In genomic region chrX:38845426-38845825, GRCh38 we compare ENCODE assay signal across 20 cellular contexts.
"Had no signal": no experiment of that assay in that cellular context is flagged by ENCODE, and none has a peak within 500 bp of the region (broad histone marks: within the 10 kb centered on the region; RNA-seq: fewer than 3 reads in every experiment).

No MANE protein-coding gene starts in this region.

- H3K36me3 ChIP-seq: adrenal gland, left ventricle myocardium inferior, thyroid gland had no signal

- ATAC-seq: activated CD4-positive, CD25-positive, alpha-beta regulatory T cell treated with anti-CD3 and anti-CD28 coated beads, Interleukin-2, amount 50 U/mL, for 24 hours; activated CD8-positive, alpha-beta T cell treated with anti-CD3 and anti-CD28 coated beads, Interleukin-2, amount 10 ng/mL, durations not matched to agents 7 days and 5 days; activated T-cell treated with anti-CD3 and anti-CD28 coated beads, Interleukin-2, amount 50 U/mL, for 4 hours; natural killer cell had no signal

- H3K4me3 ChIP-seq: adrenal gland, left ventricle myocardium inferior, thyroid gland had no signal

- H3K9me3 ChIP-seq: adrenal gland, left ventricle myocardium inferior, thyroid gland had no signal

- H3K27me3 ChIP-seq: thyroid gland had no signal

- DNase-seq: activated CD4-positive, alpha-beta T cell treated with anti-CD3 and anti-CD28 coated beads, Interleukin-2, amount 10 ng/mL, durations not matched to agents 7 days and 5 days; activated CD8-positive, alpha-beta memory T cell treated with anti-CD3 and anti-CD28 coated beads, Interleukin-2, amount 50 U/mL, for 4 hours; activated CD8-positive, alpha-beta T cell treated with anti-CD3 and anti-CD28 coated beads, Interleukin-2, amount 10 ng/mL, durations not matched to agents 7 days and 5 days; activated naive CD4-positive, alpha-beta T cell; activated T-cell treated with anti-CD3 and anti-CD28 coated beads, Interleukin-2, amount 50 U/mL, for 4 hours; adrenal gland; cerebellar nuclear complex; cortex of kidney; foreskin fibroblast; kidney; left ventricle myocardium inferior; natural killer cell; stimulated activated CD4-positive, alpha-beta T cell treated with anti-CD3 and anti-CD28 coated beads, Interleukin-2, amount 100 ng/mL, for 48 hours; stimulated activated CD8-positive, alpha-beta memory T cell treated with anti-CD3 and anti-CD28 coated beads, Interleukin-4, amount 100 ng/mL, for 48 hours; stimulated activated naive CD4-positive, alpha-beta T cell; thyroid gland had no signal

- H3K4me1 ChIP-seq: adrenal gland, left ventricle myocardium inferior, thyroid gland had no signal

- FAIRE-seq: bronchial epithelial cell, endometrium, kidney had no signal

- H3K27ac ChIP-seq: adrenal gland, left ventricle myocardium inferior, thyroid gland, VCaP had no signal
